17 cellular contexts compared by ENCODE assay signal in genomic region chr12:86675197-86675596, GRCh38.
DNase-seq lines count a peak whose midpoint lies in the region; ATAC-seq and TF ChIP-seq lines count a peak whose summit lies in the region.
"Had no signal": no experiment of that assay in that cellular context is flagged by ENCODE, and none has a peak within 500 bp of the region (broad histone marks: within the 10 kb centered on the region; RNA-seq: fewer than 3 reads in every experiment).

No MANE protein-coding gene starts in this region.

- no peak overlapping the region for H3K4ac ChIP-seq in IMR-90 (ENCODE audit: low read depth, low read length)

- no peak overlapping the region for H4K8ac ChIP-seq in IMR-90 (ENCODE audit: low read depth in 2 of 2, low read length in 2 of 2)

- H3K27ac ChIP-seq in IMR-90 (ENCODE audit: insufficient read depth, low read length), result no peak overlapping the region
- H3K27ac ChIP-seq: 22Rv1 had no signal

- H2BK15ac ChIP-seq in IMR-90 (ENCODE audit: low read depth, low read length), result no peak overlapping the region

- no peaks in the 10 kb centered on the region for H3K36me3 Mint-ChIP-seq in glutamatergic neuron (ENCODE audit: unreplicated experiment)

- TF ChIP-seq RAD21 in IMR-90 (IDR thresholded peaks at IDR 0.05; ENCODE audit: low read length), result no peak

- H3K9ac ChIP-seq in IMR-90 (ENCODE audit: low read depth, low read length), result no peak overlapping the region

- no peak overlapping the region for H3K4me3 Mint-ChIP-seq in glutamatergic neuron (ENCODE audit: unreplicated experiment)
- H3K4me3 Mint-ChIP-seq: CD4-positive, alpha-beta T cell; GM23338 had no signal

- no peak overlapping the region for H4K5ac ChIP-seq in IMR-90 (ENCODE audit: low read depth, low read length)

- H3K9me1 ChIP-seq in IMR-90 (ENCODE audit: insufficient read depth, low read length), result no peaks in the 10 kb centered on the region

- no peak for ATAC-seq in IMR-90 (ENCODE audit: low read depth)
- ATAC-seq: GM12878, GM23338, HepG2 had no signal

- no peaks in the 10 kb centered on the region for H3K36me3 ChIP-seq in IMR-90 (ENCODE audit: control insufficient read depth, insufficient read depth, low read length)
- H3K36me3 ChIP-seq: HAP-1 had no signal

- no peak overlapping the region for H2BK5ac ChIP-seq in IMR-90 (ENCODE audit: low read depth, low read length, poor library complexity, severe bottlenecking)

- no peak overlapping the region for H3K4me3 ChIP-seq in IMR-90 (ENCODE audit: insufficient read depth, low read depth, low read length)
- H3K4me3 ChIP-seq: GM12878, GM23338, HAP-1 had no signal

- in situ Hi-C loops in IMR-90 (cut with MboI; ENCODE audit: low sequenced_read_pairs) (no loop called here), GM13977 (cut with MboI; ENCODE audit: low pct_unique_long_range_greater_than_20kb, low sequenced_read_pairs, unreplicated experiment) (no loop called here)

- H3K14ac ChIP-seq in IMR-90 (replicated peaks; ENCODE audit: low read depth, low read length), result no peak overlapping the region

- H4K20me1 ChIP-seq in IMR-90 (ENCODE audit: insufficient read depth, low read length), result no peaks in the 10 kb centered on the region

- H3K9me3 ChIP-seq in IMR-90 (ENCODE audit: control insufficient read depth, insufficient read depth, low read length), result no peaks in the 10 kb centered on the region
- H3K9me3 ChIP-seq: HAP-1 had no signal

- no peak overlapping the region for H3K18ac ChIP-seq in IMR-90 (ENCODE audit: low read depth, low read length)

- no peak overlapping the region for H2AK9ac ChIP-seq in IMR-90 (replicated peaks; ENCODE audit: low read depth, low read length, poor library complexity)

- no peaks in the 10 kb centered on the region for H3K4me1 ChIP-seq in IMR-90 (ENCODE audit: control insufficient read depth, insufficient read depth, low read length)

- no peak overlapping the region for H3K4me2 ChIP-seq in IMR-90 (ENCODE audit: low read depth, low read length)
- H3K4me2 ChIP-seq: GM23338 had no signal

- H3K9me3 Mint-ChIP-seq in glutamatergic neuron (ENCODE audit: unreplicated experiment), result no peaks in the 10 kb centered on the region

- H3K27ac Mint-ChIP-seq in glutamatergic neuron (ENCODE audit: unreplicated experiment), result peak overlapping the region; percentile 73
- H3K27ac Mint-ChIP-seq: CD4-positive, alpha-beta T cell; GM23338 had no signal

- CTCF ChIA-PET in IMR-90 (lab: Yijun Ruan, JAX), result interaction anchor here (1.2 kb wide), 1 partner anchor 9 kb away, joined by 3 read pairs; no protein-coding TSS in a partner anchor

- H3K4me1 Mint-ChIP-seq in glutamatergic neuron (ENCODE audit: low read depth, unreplicated experiment), result peaks cover 10% of the 10 kb centered on the region

- H3K79me1 ChIP-seq in IMR-90 (ENCODE audit: low read depth in 1 of 2, low read length in 2 of 2), result no peaks in the 10 kb centered on the region

- H2BK120ac ChIP-seq in IMR-90 (ENCODE audit: low read depth, low read length), result no peak overlapping the region

- H3K23ac ChIP-seq in IMR-90 (ENCODE audit: low read depth, low read length), result no peak overlapping the region

- dilution Hi-C loops in IMR-90 (cut with HindIII; ENCODE audit: low sequenced_read_pairs, unreplicated experiment), result no loop called here

- H3K56ac ChIP-seq in IMR-90 (ENCODE audit: extremely low read depth, insufficient read depth, low read length), result no peak overlapping the region

- DNase-seq in NCI-H2227 treated with DMSO at 0.1 percent for 48 hours (lab: John Stamatoyannopoulos, UW) (peak; percentile 14), NCI-H2227 (lab: John Stamatoyannopoulos, UW; ENCODE audit: unreplicated experiment) (no peak), IMR-90 (no peak), glutamatergic neuron (no peak), retina (peak; percentile 39), GM13977 (ENCODE audit: low spot score) (no peak), T1000 (lab: John Stamatoyannopoulos, UW) (no peak)
- DNase-seq in activated naive CD4-positive, alpha-beta T cell treated with Interleukin-2 at 50 U/mL for 16 hours, result no peak
- DNase-seq: ACHN; C1 segment of cervical spinal cord; CD4-positive, alpha-beta T cell; DMS79 had no signal

- no TSS peak for BruUV-seq in IMR-90 (replicated peaks; lab: Mats Ljungman, UMichigan)

- no peak overlapping the region for H2AK5ac ChIP-seq in IMR-90 (ENCODE audit: low read depth, low read length)

- H4K91ac ChIP-seq in IMR-90 (ENCODE audit: insufficient read depth, low read depth, low read length), result no peak overlapping the region

- peaks cover 2% of the 10 kb centered on the region for H3K27me3 Mint-ChIP-seq in glutamatergic neuron (ENCODE audit: unreplicated experiment)
- H3K27me3 Mint-ChIP-seq: CD4-positive, alpha-beta T cell had no signal

- WGBS in IMR-90 (ENCODE audit: extremely low coverage in 2 of 2, insufficient read length in 1 of 2), 2 experiments, result no CpG with 5 or more reads among the region's 3 CpGs

- H2BK20ac ChIP-seq in IMR-90 (ENCODE audit: low read depth, low read length), result no peak overlapping the region

- no peak for TF ChIP-seq CTCF in IMR-90 (conservative IDR thresholded peaks at IDR 0.05; ENCODE audit: low read depth, low read length)
- TF ChIP-seq CTCF in glutamatergic neuron (IDR thresholded peaks at IDR 0.05; ENCODE audit: partially characterized antibody, unreplicated experiment), result no peak
- no peak for TF ChIP-seq CTCF in GM13977 (IDR thresholded peaks at IDR 0.05; ENCODE audit: extremely low read depth, insufficient read depth, missing control alignments)

- intact Hi-C loops in IMR-90 (cut with micrococcal nuclease), result no loop called here

- no peaks in the 10 kb centered on the region for H3K27me3 ChIP-seq in IMR-90 (ENCODE audit: control insufficient read depth, insufficient read depth, low read length)

- POLR2A ChIA-PET in IMR-90 (lab: Charles Lee; ENCODE audit: unreplicated experiment), result no interaction called here

- TF ChIP-seq POLR2A in IMR-90 (IDR thresholded peaks at IDR 0.05; ENCODE audit: low read depth, low read length), result no peak

- H2AFZ ChIP-seq in IMR-90 (replicated peaks; ENCODE audit: low read length, poor library complexity), result peak overlapping the region; percentile 51
- H2AFZ ChIP-seq: GM23338 had no signal

TF ChIP-seq in IMR-90, 13 proteins besides CTCF, POLR2A, EP300 and RAD21:
- TF ChIP-seq SMC3 (IDR thresholded peaks at IDR 0.05; ENCODE audit: low read depth, low read length), result no peak
- no peak for TF ChIP-seq FOS (IDR thresholded peaks at IDR 0.05; ENCODE audit: low read depth, low read length)
- no peak for TF ChIP-seq BHLHE40 (IDR thresholded peaks at IDR 0.05; ENCODE audit: low read depth, low read length)
- no peak for TF ChIP-seq MXI1 (IDR thresholded peaks at IDR 0.05; ENCODE audit: borderline replicate concordance, low read depth, low read length)
- TF ChIP-seq CEBPB (IDR thresholded peaks at IDR 0.05; ENCODE audit: low read depth, low read length), result no peak
- no peak for TF ChIP-seq RCOR1 (IDR thresholded peaks at IDR 0.05; ENCODE audit: insufficient replicate concordance, low read length)
- TF ChIP-seq MAZ (IDR thresholded peaks at IDR 0.05; ENCODE audit: borderline replicate concordance, low read depth, low read length), result no peak
- TF ChIP-seq ELK1 (IDR thresholded peaks at IDR 0.05; ENCODE audit: borderline replicate concordance, low read depth, low read length), result no peak
- TF ChIP-seq USF2 (IDR thresholded peaks at IDR 0.05; ENCODE audit: low read depth, low read length), result no peak
- no peak for TF ChIP-seq MAFK (IDR thresholded peaks at IDR 0.05; ENCODE audit: low read depth, low read length)
- TF ChIP-seq CHD1 (IDR thresholded peaks at IDR 0.05; ENCODE audit: low read depth, low read length), result no peak
- no peak for TF ChIP-seq RFX5 (IDR thresholded peaks at IDR 0.05; ENCODE audit: low read depth, low read length)
- no peak for TF ChIP-seq NFE2L2 (IDR thresholded peaks at IDR 0.05; ENCODE audit: low read depth, low read length)

Comparison
In these comparisons a context has a peak if more than half of its experiments do, and no peak if none do; other contexts are left out.
1. DNase-seq: peak in NCI-H2227 treated with DMSO at 0.1 percent for 48 hours (single experiment) and retina (single experiment); none in NCI-H2227 (single experiment), IMR-90 (single experiment), glutamatergic neuron (single experiment), GM13977 (single experiment), activated naive CD4-positive, alpha-beta T cell treated with Interleukin-2 at 50 U/mL for 16 hours (single experiment) and T1000 (single experiment).